ENCODE assay signal across 10 cellular contexts in the genomic region with DNA sequence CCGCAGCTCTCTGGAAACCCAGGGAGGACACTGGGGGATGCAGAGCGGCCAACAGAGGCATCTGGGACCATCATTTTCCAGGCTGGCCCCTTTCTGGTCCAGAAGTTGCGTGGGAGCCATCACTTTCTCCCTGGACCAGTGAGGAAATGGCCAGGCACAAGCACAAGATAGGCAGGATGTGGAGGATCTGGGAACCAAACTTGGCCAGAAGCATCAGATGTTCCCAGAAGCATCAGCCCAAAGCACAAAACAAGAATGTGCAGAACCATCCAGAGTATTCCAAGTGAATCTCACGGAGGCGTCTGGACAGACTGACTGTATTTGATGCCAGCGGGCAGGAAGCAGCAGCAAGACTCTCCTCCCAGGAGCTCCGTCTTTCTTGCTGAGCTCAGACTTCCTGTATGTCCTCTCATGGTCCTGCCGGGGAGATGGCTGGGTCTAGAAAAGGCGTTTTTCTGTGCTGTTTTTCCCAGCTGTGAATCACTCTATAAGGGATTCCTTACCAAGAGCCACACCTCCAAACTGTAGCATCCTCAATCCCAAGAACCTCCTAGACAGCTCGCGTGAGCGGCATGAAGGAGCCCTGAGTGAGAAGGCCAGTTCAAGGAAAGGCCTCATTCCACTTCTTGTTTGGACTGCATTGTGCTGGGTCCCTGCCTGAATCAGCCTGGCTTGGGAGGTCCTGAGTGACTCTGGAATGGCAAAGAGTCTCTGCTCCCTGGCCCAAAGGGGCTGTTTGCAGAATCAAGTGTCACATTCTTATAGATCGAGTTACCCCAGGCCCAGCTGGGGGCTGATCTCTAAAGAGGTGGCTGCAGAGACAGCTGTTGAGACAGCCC. TPM values are rescaled to one million over a fixed set of nuclear protein-coding genes. Genes with fewer than 3 reads are reported as not detected.
DNase-seq lines count a peak whose midpoint lies in the region; ATAC-seq and TF ChIP-seq lines count a peak whose summit lies in the region.
"Had no signal": no experiment of that assay in that cellular context is flagged by ENCODE, and none has a peak within 500 bp of the region (broad histone marks: within the 10 kb centered on the region; RNA-seq: fewer than 3 reads in every experiment).

No MANE protein-coding gene starts in this region.

- 88% methylated on average over 13 of the region's 13 CpGs for WGBS in SK-N-SH (ENCODE audit: low lambda C conversion rate)
- 85 to 86% methylated on average over 11 of the region's 13 CpGs for WGBS in mesodermal cell (ENCODE audit: insufficient coverage in 2 of 2), 2 experiments
- 89% methylated on average over 13 of the region's 13 CpGs for WGBS in thymus

- peak overlapping the region; percentile 18 to 40; a peak in 2 of 4 replicates for H3K27ac ChIP-seq in SK-N-SH (ENCODE audit: low read depth in 2 of 2, low read length in 1 of 2)
- H3K27ac ChIP-seq in dorsolateral prefrontal cortex: peak overlapping the region in 38 of 59 donors; percentile 1 to 83 (median 38)
- H3K27ac ChIP-seq in mesodermal cell (ENCODE audit: low read depth, low read length, severe bottlenecking): peak overlapping the region; percentile 66
- H3K27ac ChIP-seq in thymus (ENCODE audit: low read depth): peak overlapping the region; percentile 38

- H3K79me2 ChIP-seq in SK-N-SH (ENCODE audit: insufficient read depth): no peaks in the 10 kb centered on the region

- DNase-seq in SK-N-SH (no peak), dorsolateral prefrontal cortex (no peak), NCI-H748 treated with DMSO at 0.1 percent for 48 hours (lab: John Stamatoyannopoulos, UW) (no peak)
- DNase-seq in activated CD4-positive, alpha-beta T cell treated with anti-CD3 and anti-CD28 coated beads for 48 hours: no peak
- DNase-seq: NCI-H510A, retina had no signal

- TF ChIP-seq CTCF in SK-N-SH (IDR thresholded peaks at IDR 0.05) (no peak), dorsolateral prefrontal cortex (IDR thresholded peaks at IDR 0.05 in 54 of 56, conservative IDR thresholded peaks at IDR 0.05 in 2 of 56; ENCODE audit: low read depth in 1 of 56, partially characterized antibody in 56 of 56) (no peak)

- H4K20me1 ChIP-seq in SK-N-SH (ENCODE audit: insufficient read depth): no peaks in the 10 kb centered on the region

- TF ChIP-seq RAD21 in SK-N-SH (IDR thresholded peaks at IDR 0.05; ENCODE audit: low read length): no peak

- H3K4me3 ChIP-seq in SK-N-SH (ENCODE audit: low read depth in 2 of 2, low read length in 1 of 2): no peak overlapping the region
- H3K4me3 ChIP-seq in dorsolateral prefrontal cortex: no peak overlapping the region
- H3K4me3 ChIP-seq in mesodermal cell (ENCODE audit: extremely low read depth, insufficient read depth, low read length, poor library complexity, severe bottlenecking): no peak overlapping the region
- no peak overlapping the region for H3K4me3 ChIP-seq in thymus (ENCODE audit: low read length)

- H3K4me2 ChIP-seq in SK-N-SH: no peak overlapping the region

- CTCF ChIA-PET in SK-N-SH (lab: Yijun Ruan, JAX): interaction anchor here (1.1 to 2.6 kb wide), 3 partner anchors 9 to 56 kb away, joined by 5 to 9 read pairs (median 8); no protein-coding TSS in a partner anchor

- H3K36me3 ChIP-seq in SK-N-SH (replicated peaks in 1 of 2; ENCODE audit: control insufficient read depth in 1 of 2, insufficient read depth in 2 of 2, low read length in 1 of 2) (peaks cover 0 to 6% of the 10 kb centered on the region in 2 experiments), mesodermal cell (ENCODE audit: control insufficient read depth, insufficient read depth, low read length) (peaks cover 13% of the 10 kb centered on the region), thymus (ENCODE audit: control insufficient read depth, insufficient read depth) (peaks cover 17% of the 10 kb centered on the region)

- no peak overlapping the region for H3K9ac ChIP-seq in SK-N-SH

- H3K27me3 ChIP-seq in SK-N-SH (ENCODE audit: insufficient read depth) (no peaks in the 10 kb centered on the region), dorsolateral prefrontal cortex (no peaks in the 10 kb centered on the region), thymus (ENCODE audit: control insufficient read depth, insufficient read depth) (no peaks in the 10 kb centered on the region)

- intact Hi-C loops in dorsolateral prefrontal cortex (cut with DNase I): loop anchor here in 1 of 2 donors (5.0 kb wide), 1 partner anchor 37 kb away; no protein-coding TSS in a partner anchor

- POLR2A ChIA-PET in SK-N-SH (lab: Yijun Ruan, JAX): no interaction called here

- H3K4me1 ChIP-seq in SK-N-SH (ENCODE audit: control insufficient read depth in 1 of 2, insufficient read depth in 2 of 2, low read depth in 1 of 2, low read length in 1 of 2): peaks cover 22 to 45% of the 10 kb centered on the region in 2 experiments
- peaks cover 28% of the 10 kb centered on the region for H3K4me1 ChIP-seq in mesodermal cell (ENCODE audit: control insufficient read depth, insufficient read depth, low read length, poor library complexity, severe bottlenecking)
- H3K4me1 ChIP-seq in thymus (ENCODE audit: control insufficient read depth, insufficient read depth, low read length): peaks cover 37% of the 10 kb centered on the region

- H2AFZ ChIP-seq in SK-N-SH (ENCODE audit: low read depth): no peak overlapping the region

- no peaks in the 10 kb centered on the region for H3K9me3 ChIP-seq in SK-N-SH
- H3K9me3 ChIP-seq in mesodermal cell (ENCODE audit: control insufficient read depth, low read length): no peaks in the 10 kb centered on the region
- no peaks in the 10 kb centered on the region for H3K9me3 ChIP-seq in thymus (ENCODE audit: control insufficient read depth)

- H3F3A ChIP-seq in SK-N-SH (replicated peaks; ENCODE audit: insufficient read depth): no peaks in the 10 kb centered on the region

- no peaks in the 10 kb centered on the region for H3K9me2 ChIP-seq in SK-N-SH

- no peak for TF ChIP-seq EP300 in SK-N-SH (IDR thresholded peaks at IDR 0.05; ENCODE audit: borderline replicate concordance in 1 of 2, low read depth in 1 of 2, low read length in 1 of 2)

- no peak for ATAC-seq in SK-N-SH treated with all-trans-retinoic acid at 6 μM for 48 hours
- no peak for ATAC-seq in HG03469 (IDR thresholded peaks at IDR 0.05; ENCODE audit: unreplicated experiment)

TF ChIP-seq in SK-N-SH, 30 proteins besides CTCF, POLR2A, EP300 and RAD21 (continues in another document):
- no peak for TF ChIP-seq NFIC (IDR thresholded peaks at IDR 0.05; ENCODE audit: borderline replicate concordance)
- no peak for TF ChIP-seq TEAD4 (IDR thresholded peaks at IDR 0.05; ENCODE audit: borderline replicate concordance, insufficient read depth)
- TF ChIP-seq, protein P1, sequence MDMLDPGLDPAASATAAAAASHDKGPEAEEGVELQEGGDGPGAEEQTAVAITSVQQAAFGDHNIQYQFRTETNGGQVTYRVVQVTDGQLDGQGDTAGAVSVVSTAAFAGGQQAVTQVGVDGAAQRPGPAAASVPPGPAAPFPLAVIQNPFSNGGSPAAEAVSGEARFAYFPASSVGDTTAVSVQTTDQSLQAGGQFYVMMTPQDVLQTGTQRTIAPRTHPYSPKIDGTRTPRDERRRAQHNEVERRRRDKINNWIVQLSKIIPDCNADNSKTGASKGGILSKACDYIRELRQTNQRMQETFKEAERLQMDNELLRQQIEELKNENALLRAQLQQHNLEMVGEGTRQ (IDR thresholded peaks at IDR 0.05; ENCODE audit: borderline replicate concordance, low read depth, low read length): no peak
- TF ChIP-seq SIN3A (IDR thresholded peaks at IDR 0.05; ENCODE audit: borderline replicate concordance, low read depth, low read length): no peak
- TF ChIP-seq RFX5 (IDR thresholded peaks at IDR 0.05; ENCODE audit: low read length): no peak
- TF ChIP-seq FOSL2 (IDR thresholded peaks at IDR 0.05; ENCODE audit: borderline replicate concordance, low read depth): no peak
- no peak for TF ChIP-seq TAF1 (IDR thresholded peaks at IDR 0.05; ENCODE audit: borderline replicate concordance, low read depth, low read length)
- no peak for TF ChIP-seq RXRA (IDR thresholded peaks at IDR 0.05; ENCODE audit: borderline replicate concordance, low read depth)

TF ChIP-seq in SK-N-SH treated with all-trans-retinoic acid at 6 μM for 48 hours, 23 proteins besides CTCF, POLR2A, EP300 and RAD21 (continues in another document):
- TF ChIP-seq ZC3H10 (CRISPR knock-in tag; IDR thresholded peaks at IDR 0.05) (no peak), TOX (CRISPR knock-in tag; IDR thresholded peaks at IDR 0.05; ENCODE audit: borderline replicate concordance) (no peak), RARB (CRISPR knock-in tag; IDR thresholded peaks at IDR 0.05) (no peak), ZFP3 (CRISPR knock-in tag; IDR thresholded peaks at IDR 0.05) (no peak), ISL1 (CRISPR knock-in tag; IDR thresholded peaks at IDR 0.05) (no peak), OSR1 (CRISPR knock-in tag; IDR thresholded peaks at IDR 0.05) (no peak), PPARA (CRISPR knock-in tag; IDR thresholded peaks at IDR 0.05; ENCODE audit: borderline replicate concordance) (no peak), SNAI2 (CRISPR knock-in tag; IDR thresholded peaks at IDR 0.05) (no peak)
- TF ChIP-seq, protein P2, sequence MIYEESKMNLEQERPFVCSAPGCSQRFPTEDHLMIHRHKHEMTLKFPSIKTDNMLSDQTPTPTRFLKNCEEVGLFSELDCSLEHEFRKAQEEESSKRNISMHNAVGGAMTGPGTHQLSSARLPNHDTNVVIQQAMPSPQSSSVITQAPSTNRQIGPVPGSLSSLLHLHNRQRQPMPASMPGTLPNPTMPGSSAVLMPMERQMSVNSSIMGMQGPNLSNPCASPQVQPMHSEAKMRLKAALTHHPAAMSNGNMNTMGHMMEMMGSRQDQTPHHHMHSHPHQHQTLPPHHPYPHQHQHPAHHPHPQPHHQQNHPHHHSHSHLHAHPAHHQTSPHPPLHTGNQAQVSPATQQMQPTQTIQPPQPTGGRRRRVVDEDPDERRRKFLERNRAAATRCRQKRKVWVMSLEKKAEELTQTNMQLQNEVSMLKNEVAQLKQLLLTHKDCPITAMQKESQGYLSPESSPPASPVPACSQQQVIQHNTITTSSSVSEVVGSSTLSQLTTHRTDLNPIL (CRISPR knock-in tag; IDR thresholded peaks at IDR 0.05; ENCODE audit: low read depth): no peak

RNA-seq across cellular contexts. Expression of a gene that starts 49.5 kb away (rescaled TPM):
- polyA plus RNA-seq in SK-N-SH (2012; rRNA removed) (41.3 and 54.1 TPM in 2 replicates), thymus (36.4 TPM)
- 25.3 and 37.7 TPM in 2 replicates for polyA plus RNA-seq in SK-N-SH (2012; cell fraction: cytosol; rRNA removed)
- polyA plus RNA-seq in SK-N-SH (2012; cell fraction: nucleus; rRNA removed): 114 and 150 TPM in 2 replicates
- 100 to 1,000 TPM; 135 to 968 (median 301) TPM for total RNA-seq in dorsolateral prefrontal cortex
- 57.6 TPM for polyA plus RNA-seq in mesodermal cell (2013, experiment 1 of 2)
- 44.7 TPM for polyA plus RNA-seq in mesodermal cell (2013, experiment 2 of 2)
